21 cellular contexts compared by ENCODE assay signal in the genomic region with DNA sequence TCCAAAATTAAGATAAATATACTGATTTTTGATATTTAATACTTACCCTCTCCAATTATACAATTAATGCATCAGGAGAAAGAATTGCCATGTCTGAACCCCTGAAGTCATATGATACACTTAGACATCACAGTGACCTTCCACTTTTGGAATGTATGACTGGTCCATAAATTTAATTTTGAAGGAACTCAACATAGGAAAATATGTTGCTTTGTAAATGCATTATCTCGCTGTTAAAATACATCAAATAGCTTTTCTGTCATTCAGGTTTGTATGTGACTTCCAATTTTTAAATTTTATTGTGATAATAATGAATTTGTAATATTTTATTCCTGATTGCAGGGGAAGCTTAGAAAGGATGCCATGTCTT.
DNase-seq lines count a peak whose midpoint lies in the region; ATAC-seq and TF ChIP-seq lines count a peak whose summit lies in the region.
"Had no signal": no experiment of that assay in that cellular context is flagged by ENCODE, and none has a peak within 500 bp of the region (broad histone marks: within the 10 kb centered on the region; RNA-seq: fewer than 3 reads in every experiment).

No MANE protein-coding gene starts in this region.

- peak; percentile 15 for DNase-seq in AG08395 (ENCODE audit: low spot score)
- DNase-seq in LHCN-M2 (ENCODE audit: low read depth), result peak; percentile 72
- DNase-seq in mammary epithelial cell, result peak; percentile 29
- peak; percentile 70 for DNase-seq in iris pigment epithelial cell (ENCODE audit: low read depth)
- no peak for DNase-seq in caudate nucleus (lab: John Stamatoyannopoulos, UW)
- DNase-seq in NCI-H82 (lab: John Stamatoyannopoulos, UW), result no peak
- DNase-seq: activated CD4-positive, alpha-beta T cell treated with anti-CD3 and anti-CD28 coated beads, Interleukin-2, amount 10 ng/mL, durations not matched to agents 24 days and 14 days; activated CD8-positive, alpha-beta memory T cell treated with anti-CD3 and anti-CD28 coated beads, Interleukin-2, amount 50 U/mL, for 4 hours; activated gamma-delta T cell treated with Interleukin-2 at 50 U/mL for 16 hours; Caco-2; dorsolateral prefrontal cortex; esophagus squamous epithelium; GOT3; left colon; mucosa of descending colon; NCI-H2081 treated with DMSO at 0.1 percent for 48 hours; NCI-H524 treated with DMSO at 0.1 percent for 48 hours had no signal

- H3K4me3 ChIP-seq in mammary epithelial cell (replicated peaks in 1 of 3; ENCODE audit: insufficient read depth in 1 of 3, low read depth in 2 of 3, low read length in 3 of 3) (no peak overlapping the region), gastroesophageal sphincter (no peak overlapping the region)
- H3K4me3 ChIP-seq: dorsolateral prefrontal cortex, esophagus squamous epithelium, mucosa of descending colon, vagina had no signal

- no peaks in the 10 kb centered on the region for H4K20me1 ChIP-seq in mammary epithelial cell (ENCODE audit: insufficient read depth, low read length)

- in situ Hi-C loops in mammary epithelial cell (cut with MboI; ENCODE audit: low sequenced_read_pairs in 2 of 2), result no loop called here

- no peak for TF ChIP-seq POLR2A in gastroesophageal sphincter (IDR thresholded peaks at IDR 0.05)

- ATAC-seq in gastroesophageal sphincter (no peak), HG03378 (IDR thresholded peaks at IDR 0.05; ENCODE audit: unreplicated experiment) (no peak)
- ATAC-seq: left colon, mucosa of descending colon had no signal

- H2AFZ ChIP-seq in mammary epithelial cell (ENCODE audit: low read depth, low read length), result no peak overlapping the region

- dilution Hi-C loops in mammary epithelial cell (cut with HindIII; ENCODE audit: low sequenced_read_pairs), result no loop called here

- TF ChIP-seq CTCF in mammary epithelial cell (conservative IDR thresholded peaks at IDR 0.05 in 1 of 2, IDR thresholded peaks at IDR 0.05 in 1 of 2; ENCODE audit: extremely low read depth in 1 of 2, insufficient read depth in 1 of 2, low read depth in 1 of 2, low read length in 2 of 2) (no peak), gastroesophageal sphincter (IDR thresholded peaks at IDR 0.05) (no peak)

- 93% methylated on average over 1 of the region's 1 CpG for WGBS in mammary epithelial cell (ENCODE audit: low coverage, missing lambda C conversion rate)
- 74 to 91% methylated on average over 1 of the region's 1 CpG for WGBS in gastroesophageal sphincter (ENCODE audit: low coverage in 1 of 2), 2 donors

- H3K9me3 ChIP-seq in mammary epithelial cell (replicated peaks; ENCODE audit: insufficient read depth, low read length) (no peaks in the 10 kb centered on the region), gastroesophageal sphincter (no peaks in the 10 kb centered on the region)
- H3K9me3 ChIP-seq: Caco-2, esophagus squamous epithelium, neutrophil, vagina had no signal

- H3K36me3 ChIP-seq in mammary epithelial cell (ENCODE audit: insufficient read depth, low read length), result no peaks in the 10 kb centered on the region
- no peaks in the 10 kb centered on the region for H3K36me3 ChIP-seq in gastroesophageal sphincter
- H3K36me3 ChIP-seq: esophagus squamous epithelium, neutrophil, vagina had no signal

- H3K79me2 ChIP-seq in mammary epithelial cell (ENCODE audit: insufficient read depth, low read length), result no peaks in the 10 kb centered on the region

- CTCF ChIA-PET in mammary epithelial cell (lab: Charles Lee; ENCODE audit: low non-redundant PET), result no interaction called here

- no peak for TF ChIP-seq EP300 in gastroesophageal sphincter (IDR thresholded peaks at IDR 0.05)

- BruUV-seq in mammary epithelial cell (replicated peaks; lab: Mats Ljungman, UMichigan), result no TSS peak

- H3K27me3 ChIP-seq in mammary epithelial cell (ENCODE audit: insufficient read depth, low read length), result no peaks in the 10 kb centered on the region
- no peaks in the 10 kb centered on the region for H3K27me3 ChIP-seq in gastroesophageal sphincter
- H3K27me3 ChIP-seq: dorsolateral prefrontal cortex, esophagus squamous epithelium, neutrophil, vagina had no signal

- H3K4me2 ChIP-seq in mammary epithelial cell (ENCODE audit: insufficient read depth, low read depth, low read length), result no peak overlapping the region

- no peak overlapping the region for H3K9ac ChIP-seq in mammary epithelial cell (ENCODE audit: insufficient read depth, low read length)

- peaks cover 38% of the 10 kb centered on the region for H3K4me1 ChIP-seq in mammary epithelial cell (ENCODE audit: insufficient read depth, low read length)
- peaks cover 0 to 50% (median 16%) of the 10 kb centered on the region in 3 donors for H3K4me1 ChIP-seq in gastroesophageal sphincter
- H3K4me1 ChIP-seq: Caco-2, esophagus squamous epithelium had no signal

- intact Hi-C loops in mammary epithelial cell (cut with micrococcal nuclease), result loop anchor here (5.0 to 10.0 kb wide), 2 partner anchors 146 to 709 kb away; no protein-coding TSS in a partner anchor

- H3K27ac ChIP-seq in mammary epithelial cell (ENCODE audit: insufficient read depth, low read depth, low read length), result peak overlapping the region; percentile 71
- H3K27ac ChIP-seq in gastroesophageal sphincter, result peak overlapping the region in 1 of 4 donors; percentile 24
- no peak overlapping the region for H3K27ac ChIP-seq in caudate nucleus (ENCODE audit: low read depth, low read length)
- H3K27ac ChIP-seq: dorsolateral prefrontal cortex, esophagus squamous epithelium, neutrophil, vagina had no signal

Comparison
In these comparisons a context has a peak if more than half of its experiments do, and no peak if none do; other contexts are left out.
1. DNase-seq: peak in AG08395 (single experiment), LHCN-M2 (single experiment), mammary epithelial cell (single experiment) and iris pigment epithelial cell (single experiment); none in caudate nucleus (0 of 61) and NCI-H82 (single experiment).